12 cellular contexts compared by ENCODE assay signal in the genomic region with DNA sequence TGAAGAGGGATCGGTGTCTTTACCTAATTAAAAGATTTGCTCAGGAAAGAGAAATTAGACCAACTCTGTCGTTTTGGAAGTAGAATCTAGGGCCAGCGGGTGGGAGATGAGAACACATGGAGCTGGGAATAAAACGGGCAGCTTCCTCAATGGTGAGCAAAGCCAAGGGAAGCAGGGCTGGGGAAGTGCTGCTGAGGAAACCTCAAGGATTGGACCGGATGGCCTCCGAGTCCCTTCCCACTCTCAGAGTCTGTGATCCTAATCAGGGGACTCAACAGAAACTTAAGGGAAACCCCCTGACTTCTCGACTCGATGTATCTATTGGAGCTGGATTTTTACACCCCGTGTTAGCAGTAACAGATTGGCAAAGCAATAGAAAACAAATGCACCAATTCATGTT. TPM values are rescaled to one million over a fixed set of nuclear protein-coding genes. Genes with fewer than 3 reads are reported as not detected.
DNase-seq lines count a peak whose midpoint lies in the region; ATAC-seq, FAIRE-seq and TF ChIP-seq lines count a peak whose summit lies in the region.
"Had no signal": no experiment of that assay in that cellular context is flagged by ENCODE, and none has a peak within 500 bp of the region (broad histone marks: within the 10 kb centered on the region; RNA-seq: fewer than 3 reads in every experiment).

No MANE protein-coding gene starts in this region.

- peak overlapping the region; percentile 56 for H3K27ac Mint-ChIP-seq in Caco-2 (ENCODE audit: unreplicated experiment)

- no peak for ATAC-seq in A549
- ATAC-seq in Panc1: no peak

- H3K36me3 Mint-ChIP-seq in Caco-2 (ENCODE audit: insufficient read depth, unreplicated experiment): peaks cover 91% of the 10 kb centered on the region

- 0 out of 6 replicates have a peak overlapping the region, but pooled peaks of 1 of the 2 experiments have one; percentile 39 for H3K27ac ChIP-seq in A549
- peak overlapping the region; percentile 98 for H3K27ac ChIP-seq in Panc1 (ENCODE audit: low read length)
- H3K27ac ChIP-seq in hepatocyte: no peak overlapping the region
- no peak overlapping the region for H3K27ac ChIP-seq in vagina
- H3K27ac ChIP-seq: right lobe of liver had no signal

- 84% methylated on average over 9 of the region's 9 CpGs for WGBS in A549 (ENCODE audit: missing lambda C conversion rate)
- 80% methylated on average over 9 of the region's 9 CpGs for WGBS in hepatocyte (ENCODE audit: low lambda C conversion rate, missing lambda C conversion rate)

- no peak overlapping the region for H3K4me3 Mint-ChIP-seq in Caco-2 (ENCODE audit: unreplicated experiment)

- no peaks in the 10 kb centered on the region for H3K9me3 Mint-ChIP-seq in Caco-2 (ENCODE audit: unreplicated experiment)

- no peaks in the 10 kb centered on the region for H3K27me3 Mint-ChIP-seq in Caco-2 (ENCODE audit: insufficient read depth, unreplicated experiment)

- H4K20me1 ChIP-seq in hepatocyte (ENCODE audit: insufficient read depth, poor library complexity, severe bottlenecking): no peaks in the 10 kb centered on the region

- no peak for TF ChIP-seq RAD21 in A549 (conservative IDR thresholded peaks at IDR 0.05 in 1 of 2, IDR thresholded peaks at IDR 0.05 in 1 of 2)

- FAIRE-seq in A549 (lab: Jason Lieb, UNC): no peak

- H3K4me1 Mint-ChIP-seq in Caco-2 (ENCODE audit: low read depth, unreplicated experiment): peaks cover 15% of the 10 kb centered on the region

- CTCF ChIA-PET in A549 (lab: Yijun Ruan, JAX) (interaction anchor here (2.2 kb wide), 1 partner anchor 21 kb away, joined by 12 read pairs; no protein-coding TSS in a partner anchor), Caco-2 (lab: Charles Lee) (no interaction called here), Panc1 (lab: Charles Lee) (interaction anchor here (0.6 to 0.7 kb wide), 3 partner anchors 54 to 456 kb away, joined by 3 to 8 read pairs (median 4); no protein-coding TSS in a partner anchor)

- TF ChIP-seq CTCF in A549 (IDR thresholded peaks at IDR 0.05): no peak
- no peak for TF ChIP-seq CTCF in Caco-2 (IDR thresholded peaks at IDR 0.05; ENCODE audit: insufficient read depth in 1 of 2, low read depth in 1 of 2, low read length in 1 of 2, severe bottlenecking in 1 of 2, unreplicated experiment in 1 of 2)
- TF ChIP-seq CTCF in Panc1 (IDR thresholded peaks at IDR 0.05): no peak
- no peak for TF ChIP-seq CTCF in hepatocyte (IDR thresholded peaks at IDR 0.05; ENCODE audit: poor library complexity)
- TF ChIP-seq CTCF in foreskin fibroblast (IDR thresholded peaks at IDR 0.05; ENCODE audit: low read depth, low read length): no peak
- TF ChIP-seq CTCF in vagina (IDR thresholded peaks at IDR 0.05): no peak

- H3K27me3 ChIP-seq in Caco-2 (replicated peaks; ENCODE audit: control insufficient read depth, insufficient read depth, low read length) (no peaks in the 10 kb centered on the region), Panc1 (ENCODE audit: control insufficient read depth, insufficient read depth, low read length) (no peaks in the 10 kb centered on the region), hepatocyte (no peaks in the 10 kb centered on the region), vagina (no peaks in the 10 kb centered on the region)
- H3K27me3 ChIP-seq: right lobe of liver had no signal

- H3K9me2 ChIP-seq in hepatocyte (replicated peaks; ENCODE audit: insufficient read depth): no peaks in the 10 kb centered on the region

- H3K36me3 ChIP-seq in Caco-2 (ENCODE audit: control insufficient read depth, insufficient read depth, low read length) (peaks cover 1% of the 10 kb centered on the region; the same call in 1 of the 2 replicates), Panc1 (ENCODE audit: control insufficient read depth, insufficient read depth, low read length) (no peaks in the 10 kb centered on the region), hepatocyte (replicated peaks; ENCODE audit: insufficient read depth, low read depth) (no peaks in the 10 kb centered on the region), vagina (no peaks in the 10 kb centered on the region)
- H3K36me3 ChIP-seq: right lobe of liver had no signal

- TF ChIP-seq POLR2A in A549 (IDR thresholded peaks at IDR 0.05; ENCODE audit: low read length) (no peak), vagina (IDR thresholded peaks at IDR 0.05) (no peak)

- intact Hi-C loops in Caco-2 (cut with micrococcal nuclease; ENCODE audit: unreplicated experiment): no loop called here
- intact Hi-C loops in Panc1 (cut with micrococcal nuclease; ENCODE audit: unreplicated experiment): no loop called here
- intact Hi-C loops in vagina (cut with DNase I): no loop called here

- H3K4me1 ChIP-seq in A549 (peaks cover 24% of the 10 kb centered on the region), Caco-2 (peaks cover 14% of the 10 kb centered on the region), Panc1 (ENCODE audit: control insufficient read depth, insufficient read depth, low read length) (peaks cover 7% of the 10 kb centered on the region; the same call in 1 of the 2 replicates), hepatocyte (ENCODE audit: insufficient read depth) (no peaks in the 10 kb centered on the region), vagina (no peaks in the 10 kb centered on the region)

- peaks cover 85% of the 10 kb centered on the region for H3K79me2 ChIP-seq in hepatocyte

- H3K4me2 ChIP-seq in A549 (peak overlapping the region; percentile 81), hepatocyte (peak overlapping the region; percentile 65)

- DNase-seq in A549 (ENCODE audit: low read depth in 1 of 2, low spot score in 1 of 2): no peak
- no peak for DNase-seq in Caco-2
- DNase-seq in Panc1 (ENCODE audit: low read depth, low spot score): no peak
- DNase-seq in hepatocyte (ENCODE audit: low spot score): no peak
- DNase-seq in dedifferentiated amniotic fluid mesenchymal stem cell (ENCODE audit: extremely low spot score): no peak
- no peak for DNase-seq in foreskin fibroblast
- no peak for DNase-seq in vagina (ENCODE audit: extremely low spot score in 2 of 2)
- DNase-seq in NCI-H1930 (lab: John Stamatoyannopoulos, UW): no peak
- DNase-seq: activated CD4-positive, CD25-positive, alpha-beta regulatory T cell treated with anti-CD3 and anti-CD28 coated beads, Interleukin-2, amount 50 U/mL, for 72 hours; effector CD8-positive, alpha-beta T cell; NCI-H345; right lobe of liver had no signal

- POLR2A ChIA-PET in A549 (lab: Yijun Ruan, JAX): no interaction called here
- POLR2A ChIA-PET in Caco-2 (lab: Charles Lee): no interaction called here
- POLR2A ChIA-PET in Panc1 (lab: Charles Lee): interaction anchor here (0.5 to 1.1 kb wide), 3 partner anchors 9 to 887 kb away, joined by 3 to 6 read pairs (median 3); no protein-coding TSS in a partner anchor

- H2AFZ ChIP-seq in hepatocyte: no peak overlapping the region

- BruUV-seq in Caco-2 (replicated peaks; lab: Mats Ljungman, UMichigan) (no TSS peak), Panc1 (replicated peaks; lab: Mats Ljungman, UMichigan) (no TSS peak)

- in situ Hi-C loops in Panc1 (cut with HindIII; ENCODE audit: low pct_unique_long_range_greater_than_20kb, low sequenced_read_pairs): no loop called here

- H3K9me3 ChIP-seq in A549: no peaks in the 10 kb centered on the region
- H3K9me3 ChIP-seq in Caco-2: no peaks in the 10 kb centered on the region
- no peaks in the 10 kb centered on the region for H3K9me3 ChIP-seq in Panc1 (ENCODE audit: control insufficient read depth, insufficient read depth, low read depth, low read length)
- no peaks in the 10 kb centered on the region for H3K9me3 ChIP-seq in hepatocyte (ENCODE audit: low read depth)
- H3K9me3 ChIP-seq in vagina: no peaks in the 10 kb centered on the region
- H3K9me3 ChIP-seq: right lobe of liver had no signal

- no peak for TF ChIP-seq EP300 in A549 (IDR thresholded peaks at IDR 0.05)

- H3K4me3 ChIP-seq in A549 (no peak overlapping the region), Caco-2 (ENCODE audit: low read depth, low read length) (no peak overlapping the region), Panc1 (ENCODE audit: low read depth in 2 of 2, low read length in 2 of 2) (peak overlapping the region; percentile 64 to 93), hepatocyte (no peak overlapping the region), foreskin fibroblast (ENCODE audit: low read depth in 1 of 2, low read length in 2 of 2) (no peak overlapping the region), vagina (no peak overlapping the region)

TF ChIP-seq in A549, 52 proteins besides CTCF, POLR2A, EP300 and RAD21 (continues in another document):
- TF ChIP-seq KDM5A (IDR thresholded peaks at IDR 0.05): no peak
- TF ChIP-seq HDAC2 (IDR thresholded peaks at IDR 0.05): no peak
- no peak for TF ChIP-seq NR3C1 (IDR thresholded peaks at IDR 0.05)
- no peak for TF ChIP-seq MYC (IDR thresholded peaks at IDR 0.05; ENCODE audit: borderline replicate concordance, low read length)
- no peak for TF ChIP-seq HOXA7 (CRISPR knock-in tag; IDR thresholded peaks at IDR 0.05)
- TF ChIP-seq, protein P1, sequence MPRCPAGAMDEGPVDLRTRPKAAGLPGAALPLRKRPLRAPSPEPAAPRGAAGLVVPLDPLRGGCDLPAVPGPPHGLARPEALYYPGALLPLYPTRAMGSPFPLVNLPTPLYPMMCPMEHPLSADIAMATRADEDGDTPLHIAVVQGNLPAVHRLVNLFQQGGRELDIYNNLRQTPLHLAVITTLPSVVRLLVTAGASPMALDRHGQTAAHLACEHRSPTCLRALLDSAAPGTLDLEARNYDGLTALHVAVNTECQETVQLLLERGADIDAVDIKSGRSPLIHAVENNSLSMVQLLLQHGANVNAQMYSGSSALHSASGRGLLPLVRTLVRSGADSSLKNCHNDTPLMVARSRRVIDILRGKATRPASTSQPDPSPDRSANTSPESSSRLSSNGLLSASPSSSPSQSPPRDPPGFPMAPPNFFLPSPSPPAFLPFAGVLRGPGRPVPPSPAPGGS (IDR thresholded peaks at IDR 0.05): no peak
- TF ChIP-seq, protein P2, sequence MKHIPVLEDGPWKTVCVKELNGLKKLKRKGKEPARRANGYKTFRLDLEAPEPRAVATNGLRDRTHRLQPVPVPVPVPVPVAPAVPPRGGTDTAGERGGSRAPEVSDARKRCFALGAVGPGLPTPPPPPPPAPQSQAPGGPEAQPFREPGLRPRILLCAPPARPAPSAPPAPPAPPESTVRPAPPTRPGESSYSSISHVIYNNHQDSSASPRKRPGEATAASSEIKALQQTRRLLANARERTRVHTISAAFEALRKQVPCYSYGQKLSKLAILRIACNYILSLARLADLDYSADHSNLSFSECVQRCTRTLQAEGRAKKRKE (CRISPR knock-in tag; IDR thresholded peaks at IDR 0.05; ENCODE audit: low read depth): no peak
- no peak for TF ChIP-seq EHMT2 (IDR thresholded peaks at IDR 0.05; ENCODE audit: low read depth)
- TF ChIP-seq HEYL (CRISPR knock-in tag; IDR thresholded peaks at IDR 0.05): no peak

RNA-seq across cellular contexts. Expression of a gene that starts 10.8 kb away (rescaled TPM):
- polyA plus RNA-seq in A549 (2011; rRNA removed) (22.9 and 24.3 TPM in 2 replicates), A549 (2017; fragmentation: RNase III; extraction: RNeasy Plus Mini Kit Qiagen cat#74134 plus additional on column Dnase treatment) (16.7 to 19.4 TPM (median 17.1 TPM) in 3 replicates), hepatocyte (16.3 and 25.9 TPM in 2 replicates)
- 3.8 and 4.1 TPM in 2 replicates for polyA plus RNA-seq in A549 (2012; cell fraction: cytosol; rRNA removed)
- 2.4 and 5.2 TPM in 2 replicates for polyA plus RNA-seq in A549 (2012; cell fraction: nucleus; rRNA removed)
- polyA minus RNA-seq in A549 (2011; rRNA and poly(A)+ RNA removed): 21.2 and 21.4 TPM in 2 replicates
- total RNA-seq in Caco-2 (2022) (68.1 and 70.7 TPM in 2 replicates), Panc1 (2021; ENCODE audit: unreplicated experiment) (42.8 TPM), hepatocyte (36.4 and 39.3 TPM in 2 replicates), vagina (17.2 TPM)
- polyA plus RNA-seq in Panc1 (2012; ENCODE audit: insufficient read length): 18.8 TPM

Comparison
In these comparisons a context has a peak if more than half of its experiments do, and no peak if none do; other contexts are left out.
1. H3K4me3 ChIP-seq: peak in Panc1 (2 of 2); none in A549 (single experiment), Caco-2 (single experiment), hepatocyte (single experiment), foreskin fibroblast (0 of 2) and vagina (0 of 2).